Comparison of ENCODE assay signal across 8 cellular contexts in the genomic region with DNA sequence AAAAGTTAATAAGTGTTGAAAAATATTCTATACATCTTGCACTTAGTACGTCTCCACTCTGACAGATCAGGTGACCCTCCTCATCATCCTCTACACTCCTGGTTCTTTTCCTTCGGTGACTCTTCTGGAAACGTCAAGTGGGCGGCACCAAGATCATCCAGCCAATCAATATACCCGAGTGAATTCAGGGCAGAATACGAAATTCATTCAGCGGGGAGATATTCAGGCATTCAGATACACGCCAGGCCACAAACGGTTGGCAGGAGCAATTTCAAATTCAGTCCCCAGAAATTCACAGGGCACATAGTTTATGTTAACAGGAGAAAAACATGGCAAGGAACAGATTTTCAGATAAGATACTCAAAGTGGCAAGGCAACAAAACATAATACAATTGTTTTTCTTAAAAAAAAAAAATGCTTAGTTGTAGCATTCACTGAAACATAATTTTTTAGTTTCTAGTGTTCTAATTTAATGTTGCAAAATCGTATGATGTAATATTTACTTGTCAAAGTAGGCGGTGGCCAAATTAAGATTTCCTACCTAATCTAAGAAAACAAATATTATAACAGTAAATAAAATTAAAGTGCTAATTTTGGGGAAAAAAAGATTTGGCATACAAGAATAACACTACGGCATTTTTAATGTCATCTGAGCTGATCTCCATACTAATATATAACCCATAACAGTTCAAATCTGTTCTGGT. TPM values are rescaled to one million over a fixed set of nuclear protein-coding genes. Genes with fewer than 3 reads are reported as not detected.
DNase-seq lines count a peak whose midpoint lies in the region; ATAC-seq and TF ChIP-seq lines count a peak whose summit lies in the region.

No MANE protein-coding gene starts in this region.

- H2AFZ ChIP-seq in SU-DHL-6 (ENCODE audit: low read depth, low read length, severe bottlenecking): no peak overlapping the region
- no peak overlapping the region for H2AFZ ChIP-seq in neuron (ENCODE audit: low read depth, low read length)

- peaks cover 82% of the 10 kb centered on the region for H3K79me2 ChIP-seq in SU-DHL-6 (ENCODE audit: insufficient read depth, low read length)

- H3K4me2 ChIP-seq in SU-DHL-6 (ENCODE audit: low read depth, low read length, poor library complexity, severe bottlenecking): peak overlapping the region; percentile 89

- no peak for TF ChIP-seq CTCF in BE2C (IDR thresholded peaks at IDR 0.05; ENCODE audit: low read depth, low read length)
- TF ChIP-seq CTCF in SU-DHL-6 (IDR thresholded peaks at IDR 0.05; ENCODE audit: insufficient read depth, low read length, poor library complexity, severe bottlenecking): no peak

- no peak overlapping the region for H3K9ac ChIP-seq in SU-DHL-6 (ENCODE audit: low read length)

- DNase-seq in BE2C: no peak
- no peak for DNase-seq in epithelial cell of prostate (ENCODE audit: low read depth, low spot score)
- no peak for DNase-seq in DMS153 (lab: John Stamatoyannopoulos, UW)
- no peak for DNase-seq in SW 1271 (lab: John Stamatoyannopoulos, UW)

- no peaks in the 10 kb centered on the region for H3K27me3 ChIP-seq in BE2C
- H3K27me3 ChIP-seq in SU-DHL-6 (ENCODE audit: low read length): no peaks in the 10 kb centered on the region
- H3K27me3 ChIP-seq in neuron (ENCODE audit: insufficient read depth, low read length): no peaks in the 10 kb centered on the region

- no peaks in the 10 kb centered on the region; the same call in 1 of the 2 replicates for H3K4me1 ChIP-seq in BE2C
- H3K4me1 ChIP-seq in neuron (ENCODE audit: insufficient read depth, low read length): peaks cover 11% of the 10 kb centered on the region

- H4K20me1 ChIP-seq in SU-DHL-6 (ENCODE audit: low read depth, low read length): peaks cover 36% of the 10 kb centered on the region

- H3K36me3 ChIP-seq in BE2C (peaks cover 82% of the 10 kb centered on the region), SU-DHL-6 (ENCODE audit: low read length) (peaks cover 61% of the 10 kb centered on the region), neuron (ENCODE audit: insufficient read depth, low read length) (peaks cover 60% of the 10 kb centered on the region)

- peak overlapping the region; percentile 82; the same call in 1 of the 2 replicates for H3K4me3 ChIP-seq in BE2C (ENCODE audit: low read depth, low read length)
- H3K4me3 ChIP-seq in SU-DHL-6 (ENCODE audit: insufficient read depth, low read length, poor library complexity, severe bottlenecking): no peak overlapping the region
- H3K4me3 ChIP-seq in neuron (ENCODE audit: low read length): peak overlapping the region; percentile 9

- no peaks in the 10 kb centered on the region for H3K9me2 ChIP-seq in SU-DHL-6 (replicated peaks; ENCODE audit: insufficient read depth, low read length)

- peaks cover 28% of the 10 kb centered on the region for H3F3A ChIP-seq in SU-DHL-6 (ENCODE audit: insufficient read depth)

- H3K27ac ChIP-seq in SU-DHL-6 (ENCODE audit: low read depth, low read length) (no peak overlapping the region), epithelial cell of prostate (peak overlapping the region; percentile 89)

- ATAC-seq in HG03354 (IDR thresholded peaks at IDR 0.05; ENCODE audit: poor library complexity, severe bottlenecking, unreplicated experiment): no peak
- no peak for ATAC-seq in HG02973 (IDR thresholded peaks at IDR 0.05; ENCODE audit: unreplicated experiment)

- H3K9me3 ChIP-seq in BE2C (no peaks in the 10 kb centered on the region), SU-DHL-6 (ENCODE audit: insufficient read depth, low read length) (no peaks in the 10 kb centered on the region), neuron (ENCODE audit: low read length) (no peaks in the 10 kb centered on the region)

RNA-seq across cellular contexts. Expression of gene CLK1, which starts 4.2 kb away (rescaled TPM):
- polyA plus RNA-seq in BE2C (2012; ENCODE audit: insufficient read depth, insufficient read length, low read depth): 56.3 TPM

RNA-seq across cellular contexts. Expression of gene PPIL3, which starts 28.6 kb away (rescaled TPM):
- 21.0 TPM for polyA plus RNA-seq in BE2C (2012; ENCODE audit: insufficient read depth, insufficient read length, low read depth)

RNA-seq across cellular contexts. Expression of gene NIF3L1, which starts 28.9 kb away (rescaled TPM):
- 70.1 TPM for polyA plus RNA-seq in BE2C (2012; ENCODE audit: insufficient read depth, insufficient read length, low read depth)

RNA-seq across cellular contexts. Expression of gene BZW1, which starts 48.5 kb away (rescaled TPM):
- 137 TPM for polyA plus RNA-seq in BE2C (2012; ENCODE audit: insufficient read depth, insufficient read length, low read depth)
